In genomic region chr1:234498448-234499118, GRCh38 we compare ENCODE assay signal across 8 cellular contexts. TPM values are rescaled to one million over a fixed set of nuclear protein-coding genes. Genes with fewer than 3 reads are reported as not detected.
DNase-seq lines count a peak whose midpoint lies in the region; ATAC-seq, FAIRE-seq and TF ChIP-seq lines count a peak whose summit lies in the region.

No MANE protein-coding gene starts in this region.

- H3K27me3 Mint-ChIP-seq in activated CD8-positive, alpha-beta T cell treated with anti-CD3 and anti-CD28 coated beads for 36 hours = peaks cover 9% of the 10 kb centered on the region

- FAIRE-seq in keratinocyte (lab: Jason Lieb, UNC) = no peak

- peaks cover 10% of the 10 kb centered on the region for H3K36me3 Mint-ChIP-seq in activated CD8-positive, alpha-beta T cell treated with anti-CD3 and anti-CD28 coated beads for 36 hours (ENCODE audit: low read depth)

- dilution Hi-C loops in keratinocyte (cut with MboI; ENCODE audit: extremely low pct_ligation_motif_present, low sequenced_read_pairs) = no loop called here

- peak overlapping the region; percentile 86 for H2AFZ ChIP-seq in keratinocyte (ENCODE audit: control insufficient read depth, low read length)

- no peaks in the 10 kb centered on the region for H3K9me1 ChIP-seq in keratinocyte (ENCODE audit: control insufficient read depth, extremely low read depth, insufficient read depth, low read length)

- H3K4me1 Mint-ChIP-seq in activated CD8-positive, alpha-beta T cell treated with anti-CD3 and anti-CD28 coated beads for 36 hours (ENCODE audit: low read depth) = peaks cover 63% of the 10 kb centered on the region

- H4K20me1 ChIP-seq in keratinocyte (ENCODE audit: control insufficient read depth, extremely low read depth, insufficient read depth, low read length) = no peaks in the 10 kb centered on the region

- no peak for DNase-seq in activated CD8-positive, alpha-beta T cell treated with anti-CD3 and anti-CD28 coated beads for 36 hours
- no peak for DNase-seq in keratinocyte (ENCODE audit: low read depth, low spot score)
- DNase-seq in NCI-H446 (lab: John Stamatoyannopoulos, UW) = no peak
- no peak for DNase-seq in NCI-H2107 treated with DMSO at 0.1 percent for 48 hours (lab: John Stamatoyannopoulos, UW; ENCODE audit: unreplicated experiment)
- DNase-seq in activated gamma-delta T cell treated with Interleukin-2 at 50 U/mL for 16 hours = no peak
- no peak for DNase-seq in activated CD4-positive, alpha-beta T cell treated with anti-CD3 and anti-CD28 coated beads, Interleukin-2, amount 50 U/mL, for 48 hours

- peak overlapping the region; percentile 68 for H3K4me2 ChIP-seq in keratinocyte (ENCODE audit: control insufficient read depth, extremely low read depth, insufficient read depth, low read depth, low read length)

- no peak for TF ChIP-seq CTCF in activated CD8-positive, alpha-beta T cell treated with anti-CD3 and anti-CD28 coated beads for 36 hours (IDR thresholded peaks at IDR 0.05)
- no peak for TF ChIP-seq CTCF in keratinocyte (optimal IDR thresholded peaks at IDR 0.05 in 1 of 3, IDR thresholded peaks at IDR 0.05 in 1 of 3, conservative IDR thresholded peaks at IDR 0.05 in 1 of 3; ENCODE audit: extremely low read depth in 1 of 3, insufficient read depth in 2 of 3, low read length in 3 of 3)

- CTCF ChIA-PET in activated CD8-positive, alpha-beta T cell treated with anti-CD3 and anti-CD28 coated beads for 36 hours (lab: Charles Lee) = interaction anchor here (0.8 to 3.0 kb wide), 20 partner anchors 9 to 592 kb away, joined by 3 to 18 read pairs (median 5); no protein-coding TSS in a partner anchor

- ATAC-seq in HG03460 (IDR thresholded peaks at IDR 0.05; ENCODE audit: unreplicated experiment) = peak; percentile 3
- ATAC-seq in activated CD8-positive, alpha-beta T cell treated with anti-CD3 and anti-CD28 coated beads for 36 hours = peak; percentile 1

- H3K9me3 Mint-ChIP-seq in activated CD8-positive, alpha-beta T cell treated with anti-CD3 and anti-CD28 coated beads for 36 hours = peaks cover 8% of the 10 kb centered on the region

- peaks cover 40% of the 10 kb centered on the region for H3K4me1 ChIP-seq in keratinocyte (ENCODE audit: control insufficient read depth, extremely low read depth, insufficient read depth, low read length)
- H3K4me1 ChIP-seq in subcutaneous abdominal adipose tissue (ENCODE audit: control insufficient read depth in 5 of 5, insufficient read depth in 5 of 5, low read length in 5 of 5) = peaks cover 8 to 32% (median 21%) of the 10 kb centered on the region in 5 donors

- no peaks in the 10 kb centered on the region for H3K27me3 ChIP-seq in keratinocyte (ENCODE audit: control insufficient read depth, extremely low read depth, insufficient read depth, low read length)
- no peaks in the 10 kb centered on the region for H3K27me3 ChIP-seq in subcutaneous abdominal adipose tissue (ENCODE audit: control insufficient read depth in 5 of 5, insufficient read depth in 4 of 5, low read length in 5 of 5)

- H3K36me3 ChIP-seq in keratinocyte (ENCODE audit: control insufficient read depth in 2 of 2, extremely low read depth in 1 of 2, insufficient read depth in 2 of 2, low read length in 2 of 2) (no peaks in the 10 kb centered on the region), subcutaneous abdominal adipose tissue (ENCODE audit: control insufficient read depth in 5 of 5, insufficient read depth in 5 of 5, low read length in 5 of 5) (no peaks in the 10 kb centered on the region)

- peak overlapping the region; percentile 82 for H3K27ac ChIP-seq in keratinocyte (ENCODE audit: control insufficient read depth, insufficient read depth, low read length)
- peak overlapping the region; percentile 90 for H3K27ac ChIP-seq in subcutaneous abdominal adipose tissue (ENCODE audit: low read depth, low read length)

- H3K79me2 ChIP-seq in keratinocyte (ENCODE audit: control insufficient read depth, insufficient read depth, low read length) = no peaks in the 10 kb centered on the region

- H3K4me3 ChIP-seq in keratinocyte (ENCODE audit: control insufficient read depth in 2 of 3, extremely low read depth in 1 of 3, insufficient read depth in 2 of 3, low read depth in 1 of 3, low read length in 3 of 3) (no peak overlapping the region), subcutaneous abdominal adipose tissue (ENCODE audit: low read depth in 1 of 5, low read length in 5 of 5) (peak overlapping the region in 1 of 5 donors; percentile 19)

- H3K9me3 ChIP-seq in keratinocyte (ENCODE audit: control insufficient read depth, low read depth, low read length) (no peaks in the 10 kb centered on the region), subcutaneous abdominal adipose tissue (ENCODE audit: control insufficient read depth in 5 of 5, low read length in 5 of 5) (no peaks in the 10 kb centered on the region)

- intact Hi-C loops in activated CD8-positive, alpha-beta T cell treated with anti-CD3 and anti-CD28 coated beads for 36 hours (cut with micrococcal nuclease) = loop anchor here (5.0 to 10.0 kb wide), 3 partner anchors 346 to 579 kb away; no protein-coding TSS in a partner anchor

- H3K9ac ChIP-seq in keratinocyte (ENCODE audit: control insufficient read depth, extremely low read depth, insufficient read depth, low read length) (peak overlapping the region; percentile 68), subcutaneous abdominal adipose tissue (ENCODE audit: low read length in 5 of 5) (peak overlapping the region in 2 of 5 donors; percentile 41 to 66)

- H3K4me3 Mint-ChIP-seq in activated CD8-positive, alpha-beta T cell treated with anti-CD3 and anti-CD28 coated beads for 36 hours = no peak overlapping the region

- POLR2A ChIA-PET in activated CD8-positive, alpha-beta T cell treated with anti-CD3 and anti-CD28 coated beads for 36 hours (lab: Charles Lee) = interaction anchor here (0.8 to 4.0 kb wide), 6 partner anchors 20 to 269 kb away, joined by 3 to 27 read pairs (median 4); partner anchors contain the start of gene IRF2BP2

- peak overlapping the region; percentile 10 for H3K27ac Mint-ChIP-seq in activated CD8-positive, alpha-beta T cell treated with anti-CD3 and anti-CD28 coated beads for 36 hours

RNA-seq across cellular contexts. Expression of gene TARBP1, which starts 19.6 kb away (rescaled TPM):
- 10 to 100 TPM; 53.9 to 61.3 TPM for total RNA-seq in activated CD8-positive, alpha-beta T cell treated with anti-CD3 and anti-CD28 coated beads for 36 hours
- 18.4 to 28.7 TPM (median 23.6 TPM) in 3 replicates for polyA plus RNA-seq in keratinocyte
- polyA plus RNA-seq in keratinocyte (2011; ENCODE audit: low read depth) = 9.5 TPM
- polyA plus RNA-seq in keratinocyte (2011; cell fraction: cytosol; rRNA removed) = 11.2 and 26.8 TPM in 2 replicates
- 70.3 and 70.5 TPM in 2 replicates for polyA plus RNA-seq in keratinocyte (2011; cell fraction: nucleus; rRNA removed)
- 10.5 and 11.1 TPM in 2 replicates for polyA plus RNA-seq in keratinocyte (2012; ENCODE audit: low replicate concordance)
- 6.8 to 25.2 TPM (median 15.0 TPM) in 3 replicates for polyA minus RNA-seq in keratinocyte
- 8.2 TPM for polyA minus RNA-seq in keratinocyte (2011; cell fraction: cytosol; rRNA and poly(A)+ RNA removed)
- 11.1 and 25.7 TPM in 2 replicates for polyA minus RNA-seq in keratinocyte (2011; cell fraction: nucleus; rRNA and poly(A)+ RNA removed)
